ENCODE assay signal across 10 cellular contexts in the genomic region with DNA sequence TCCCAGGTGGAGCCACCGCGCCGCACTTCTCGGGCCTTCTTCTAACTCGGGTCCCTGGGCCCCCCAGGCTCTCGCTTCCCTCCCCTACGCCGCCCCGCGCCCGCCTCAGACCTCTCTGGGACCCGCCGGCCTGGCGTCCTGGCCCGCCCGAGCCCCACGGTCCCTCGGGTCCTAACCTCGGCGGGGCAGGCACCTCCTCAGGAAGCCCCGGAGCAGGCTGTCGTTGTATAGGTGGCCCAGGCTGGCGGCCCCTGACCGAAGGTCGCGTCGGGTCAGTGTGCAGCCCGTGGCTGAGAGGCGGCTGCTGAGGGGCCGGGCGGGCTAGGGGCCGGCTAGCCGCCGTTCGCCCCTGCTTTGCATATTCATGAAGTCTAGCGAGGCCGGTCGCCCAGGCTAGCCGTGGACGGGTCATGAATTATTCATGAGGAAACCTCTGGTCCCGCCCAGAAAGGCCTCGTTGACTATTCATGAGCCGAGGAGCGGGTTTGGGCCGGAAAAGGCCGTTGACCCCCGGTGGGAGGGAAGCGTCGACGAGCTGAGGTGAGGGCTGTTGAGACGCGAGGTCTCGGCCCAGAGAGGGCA. TPM values are rescaled to one million over a fixed set of nuclear protein-coding genes. Genes with fewer than 3 reads are reported as not detected.
DNase-seq lines count a peak whose midpoint lies in the region; ATAC-seq and TF ChIP-seq lines count a peak whose summit lies in the region.
"Had no signal": no experiment of that assay in that cellular context is flagged by ENCODE, and none has a peak within 500 bp of the region (broad histone marks: within the 10 kb centered on the region; RNA-seq: fewer than 3 reads in every experiment).

A gene with protein sequence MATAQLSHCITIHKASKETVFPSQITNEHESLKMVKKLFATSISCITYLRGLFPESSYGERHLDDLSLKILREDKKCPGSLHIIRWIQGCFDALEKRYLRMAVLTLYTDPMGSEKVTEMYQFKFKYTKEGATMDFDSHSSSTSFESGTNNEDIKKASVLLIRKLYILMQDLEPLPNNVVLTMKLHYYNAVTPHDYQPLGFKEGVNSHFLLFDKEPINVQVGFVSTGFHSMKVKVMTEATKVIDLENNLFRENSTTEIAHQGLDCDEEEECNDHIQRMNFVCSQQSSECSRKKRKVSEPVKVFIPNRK (plus strand): TSS at position 513 of the 582 bp plus-strand sequence. CDS start 13,489 bp downstream, outside the sequence.

- H3K36me3 ChIP-seq in neuron (ENCODE audit: insufficient read depth, low read length) = no peaks in the 10 kb centered on the region
- H3K36me3 ChIP-seq: tibial nerve had no signal

- peaks cover 11% of the 10 kb centered on the region for H3K4me1 ChIP-seq in neuron (ENCODE audit: insufficient read depth, low read length)

- H3K4me3 ChIP-seq in neuron (ENCODE audit: low read length) = peak within 1 kb of the TSS; percentile 32

- peak within 1 kb of the TSS; percentile 63 for H3K4me3 Mint-ChIP-seq in activated B cell treated with CpG ODN at 0.5 μM for 24 hours

- TF ChIP-seq CTCF in activated B cell treated with CpG ODN at 0.5 μM for 24 hours (IDR thresholded peaks at IDR 0.05) = no peak

- DNase-seq in D341Med (ENCODE audit: low spot score) (peak; percentile 23), activated B cell treated with CpG ODN at 0.5 μM for 24 hours (peak; percentile 22), left ventricle myocardium superior (peak; percentile 26), COLO829 (ENCODE audit: low spot score) (no peak), DMS79 treated with DMSO at 0.1 percent for 48 hours (lab: John Stamatoyannopoulos, UW) (no peak), NCI-H774 (lab: John Stamatoyannopoulos, UW) (no peak), kidney glomerular epithelial cell (lab: John Stamatoyannopoulos, UW) (no peak)

- CTCF ChIA-PET in activated B cell treated with CpG ODN at 0.5 μM for 24 hours (lab: Charles Lee) = no interaction called here

- peaks cover 3% of the 10 kb centered on the region for H3K9me3 ChIP-seq in neuron (ENCODE audit: low read length)
- H3K9me3 ChIP-seq: tibial nerve had no signal

- peaks cover 30% of the 10 kb centered on the region for H3K27me3 Mint-ChIP-seq in activated B cell treated with CpG ODN at 0.5 μM for 24 hours

- H3K27ac Mint-ChIP-seq in activated B cell treated with CpG ODN at 0.5 μM for 24 hours = no peak within 1 kb of the TSS

- peak; percentile 71 for ATAC-seq in activated B cell treated with CpG ODN at 0.5 μM for 24 hours (ENCODE audit: low read depth)
- no peak for ATAC-seq in left ventricle myocardium superior

- peak within 1 kb of the TSS; percentile 23 for H2AFZ ChIP-seq in neuron (ENCODE audit: low read depth, low read length)

- peaks cover 14% of the 10 kb centered on the region for H3K27me3 ChIP-seq in neuron (ENCODE audit: insufficient read depth, low read length)

- POLR2A ChIA-PET in activated B cell treated with CpG ODN at 0.5 μM for 24 hours (lab: Charles Lee) = no interaction called here

- peaks cover 4% of the 10 kb centered on the region for H3K9me3 Mint-ChIP-seq in activated B cell treated with CpG ODN at 0.5 μM for 24 hours

- H3K36me3 Mint-ChIP-seq in activated B cell treated with CpG ODN at 0.5 μM for 24 hours (ENCODE audit: low read depth) = no peaks in the 10 kb centered on the region

- H3K4me1 Mint-ChIP-seq in activated B cell treated with CpG ODN at 0.5 μM for 24 hours = peaks cover 12% of the 10 kb centered on the region

- intact Hi-C loops in activated B cell treated with CpG ODN at 0.5 μM for 24 hours (cut with micrococcal nuclease) (no loop called here), left ventricle myocardium superior (cut with micrococcal nuclease) (no loop called here)

RNA-seq across cellular contexts. Expression of the gene that starts here (rescaled TPM):
- total RNA-seq in activated B cell treated with CpG ODN at 0.5 μM for 24 hours = not detected in 2 replicates
- total RNA-seq in left ventricle myocardium superior = not detected
- total RNA-seq: dermis microvascular lymphatic vessel endothelial cell, tibial nerve had no signal

Comparison
In these comparisons a context has a peak if more than half of its experiments do, and no peak if none do; other contexts are left out.
1. Peak in DNase-seq and ATAC-seq in activated B cell treated with CpG ODN at 0.5 μM for 24 hours; RNA of the gene not detected or under 1 TPM.
2. Peak in DNase-seq in left ventricle myocardium superior; RNA of the gene not detected or under 1 TPM.